8 cellular contexts compared by ENCODE assay signal in the genomic region with DNA sequence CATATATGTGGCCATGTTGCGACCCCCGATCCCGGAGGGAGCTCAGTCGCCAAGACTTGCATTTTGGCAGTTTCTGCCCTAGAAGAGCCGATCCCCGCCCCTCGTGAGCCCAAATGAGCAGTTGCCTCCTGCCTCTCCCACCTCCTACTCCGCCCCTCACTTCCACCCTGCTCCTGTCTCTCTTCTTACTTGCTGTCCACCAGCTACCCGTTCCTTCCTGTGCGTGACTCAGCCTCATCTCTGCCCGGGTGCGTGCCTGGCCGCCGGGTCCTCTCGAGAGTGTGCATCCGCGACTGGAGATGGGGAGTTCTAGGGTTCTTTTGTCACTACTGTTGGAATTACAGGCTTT. TPM values are rescaled to one million over a fixed set of nuclear protein-coding genes. Genes with fewer than 3 reads are reported as not detected.
DNase-seq lines count a peak whose midpoint lies in the region; ATAC-seq, FAIRE-seq and TF ChIP-seq lines count a peak whose summit lies in the region.

No MANE protein-coding gene starts in this region.

- TF ChIP-seq CTCF in H1 (IDR thresholded peaks at IDR 0.05; ENCODE audit: control extremely low read depth in 1 of 3, insufficient read depth in 1 of 3, low read depth in 1 of 3, low read length in 3 of 3), result no peak

- no peak overlapping the region for H4K5ac ChIP-seq in H1 (ENCODE audit: insufficient read length, low read depth, low read length)

- peaks cover 29% of the 10 kb centered on the region for H3K4me1 ChIP-seq in ACC112 (ENCODE audit: control insufficient read depth, insufficient read depth, low read length, unreplicated experiment)
- peaks cover 0 to 8% (median 0%) of the 10 kb centered on the region in 4 experiments; a peak in 3 of 7 replicates for H3K4me1 ChIP-seq in H1 (replicated peaks in 1 of 4; ENCODE audit: control insufficient read depth in 3 of 4, insufficient read depth in 4 of 4, low read length in 3 of 4)
- peaks cover 15% of the 10 kb centered on the region for H3K4me1 ChIP-seq in mesodermal cell (ENCODE audit: control insufficient read depth, insufficient read depth, low read length, poor library complexity, severe bottlenecking)

- no peak overlapping the region for H2BK20ac ChIP-seq in H1 (ENCODE audit: low read length)

- POLR2A ChIA-PET in H1 (lab: Charles Lee; ENCODE audit: partially characterized antibody), result interaction anchor here (0.6 to 1.5 kb wide), 9 partner anchors 10 to 97 kb away, joined by 3 to 7 read pairs (median 3); no protein-coding TSS in a partner anchor

- peak overlapping the region; percentile 72; the same call in 1 of the 2 replicates for H4K8ac ChIP-seq in H1 (ENCODE audit: extremely low read depth, insufficient read depth, low read length)

- peak; percentile 90 for FAIRE-seq in GM18507 (lab: Jason Lieb, UNC)
- no peak for FAIRE-seq in H1 (lab: Jason Lieb, UNC)

- peaks cover 6% of the 10 kb centered on the region; the same call in 1 of the 2 replicates for H3K23me2 ChIP-seq in H1 (ENCODE audit: low read depth, low read length)

- TF ChIP-seq EP300 in H1 (IDR thresholded peaks at IDR 0.05; ENCODE audit: borderline replicate concordance in 1 of 2, low read depth in 2 of 2, low read length in 2 of 2), result no peak

- WGBS in H1 (ENCODE audit: extremely low coverage in 1 of 2, insufficient coverage in 1 of 2, insufficient read length in 1 of 2, insufficient replicate concordance in 2 of 2, low coverage in 1 of 2, low lambda C conversion rate in 2 of 2, missing lambda C conversion rate in 1 of 2), 2 experiments, result 3% methylated on average over 16 of the region's 17 CpGs; no CpG with 5 or more reads in 1 of the 2 experiments
- WGBS in mesodermal cell (ENCODE audit: insufficient coverage in 2 of 2), 2 experiments, result 0 to 1% methylated on average over 14 to 15 of the region's 17 CpGs

- peak overlapping the region; percentile 74 to 76 for H3K4me2 ChIP-seq in H1 (ENCODE audit: insufficient read depth in 1 of 2, low read depth in 2 of 2, low read length in 2 of 2)

- H2AFZ ChIP-seq in ACC112 (ENCODE audit: low read length, unreplicated experiment) (peak overlapping the region; percentile 83), H1 (ENCODE audit: low read length) (no peak overlapping the region)

- CTCF ChIA-PET in H1 (lab: Charles Lee; ENCODE audit: partially characterized antibody), result interaction anchor here (0.7 to 1.5 kb wide), 3 partner anchors 9 to 98 kb away, joined by 3 to 4 read pairs (median 3); no protein-coding TSS in a partner anchor

- H3K27ac ChIP-seq in ACC112 (ENCODE audit: low read depth, low read length) (peak overlapping the region; percentile 81), H1 (ENCODE audit: low read depth, low read length) (0 out of 2 replicates have a peak overlapping the region, but pooled peaks have one; percentile 30), mesodermal cell (ENCODE audit: low read depth, low read length, severe bottlenecking) (peak overlapping the region; percentile 92)

- H3K79me1 ChIP-seq in H1 (ENCODE audit: low read depth, low read length), result peaks cover 8% of the 10 kb centered on the region

- peaks cover 23% of the 10 kb centered on the region for H3K27me3 ChIP-seq in ACC112 (ENCODE audit: insufficient read depth, low read length)
- H3K27me3 ChIP-seq in H1 (replicated peaks in 1 of 4; ENCODE audit: control insufficient read depth in 3 of 4, extremely low read depth in 1 of 4, insufficient read depth in 3 of 4, low read length in 3 of 4), result peaks cover 0 to 9% (median 2%) of the 10 kb centered on the region in 4 experiments; a peak in 4 of 7 replicates

- no peak overlapping the region for H3K14ac ChIP-seq in H1 (ENCODE audit: insufficient read length)

- H2BK5ac ChIP-seq in H1 (ENCODE audit: low read depth, low read length), result peak overlapping the region; percentile 20; the same call in 1 of the 2 replicates

- peak; percentile 56 for DNase-seq in GM18507 (ENCODE audit: extremely low spot score, insufficient read length, low read depth)
- peak; percentile 86 to 93 for DNase-seq in NOMO-1 (lab: John Stamatoyannopoulos, UW; ENCODE audit: unreplicated experiment in 2 of 2)
- peak; percentile 40 to 54 (median 51) for DNase-seq in activated CD8-positive, alpha-beta memory T cell treated with anti-CD3 and anti-CD28 coated beads for 48 hours (ENCODE audit: low read depth in 2 of 3, low spot score in 2 of 3)
- no peak for DNase-seq in H1 (ENCODE audit: low read depth in 1 of 2, low spot score in 2 of 2)
- peak; percentile 64 to 73 for DNase-seq in stimulated activated CD8-positive, alpha-beta memory T cell treated with anti-CD3 and anti-CD28 coated beads, Interleukin-15, amount 100 ng/mL, for 48 hours (ENCODE audit: low read depth in 2 of 2)

- TF ChIP-seq POLR2A in H1 (IDR thresholded peaks at IDR 0.05; ENCODE audit: control extremely low read depth in 1 of 2, low read depth in 2 of 2, low read length in 2 of 2), result no peak

- no peak overlapping the region for H3K23ac ChIP-seq in H1 (ENCODE audit: insufficient read length)

- H3K4me3 ChIP-seq in ACC112 (ENCODE audit: low read depth, low read length) (peak overlapping the region; percentile 88), H1 (ENCODE audit: extremely low read depth in 1 of 4, insufficient read depth in 2 of 4, low read depth in 3 of 4, low read length in 4 of 4) (peak overlapping the region; percentile 88 to 95 (median 93)), mesodermal cell (ENCODE audit: extremely low read depth, insufficient read depth, low read length, poor library complexity, severe bottlenecking) (peak overlapping the region; percentile 80)

- H3K9me3 ChIP-seq in H1 (ENCODE audit: insufficient read depth in 2 of 2, low read depth in 1 of 2, low read length in 1 of 2) (no peaks in the 10 kb centered on the region), mesodermal cell (ENCODE audit: control insufficient read depth, low read length) (no peaks in the 10 kb centered on the region)

- no peak overlapping the region for H4K91ac ChIP-seq in H1 (replicated peaks; ENCODE audit: insufficient read length, low read length)

- no peak overlapping the region for H3K56ac ChIP-seq in H1 (replicated peaks; ENCODE audit: insufficient read length, low read depth, low read length)

- TF ChIP-seq RAD21 in H1 (IDR thresholded peaks at IDR 0.05 in 1 of 2, conservative IDR thresholded peaks at IDR 0.05 in 1 of 2; ENCODE audit: low read depth in 2 of 2, low read length in 2 of 2), result no peak

- peak overlapping the region; percentile 74 to 77 (median 75) for H3K9ac ChIP-seq in H1 (replicated peaks in 1 of 4; ENCODE audit: extremely low read depth in 1 of 4, low read depth in 3 of 4, low read length in 3 of 4)

- H3K18ac ChIP-seq in H1 (ENCODE audit: extremely low read depth, low read length), result no peak overlapping the region

- no peak overlapping the region for H2BK15ac ChIP-seq in H1 (ENCODE audit: low read length)

- no peak overlapping the region for H2BK120ac ChIP-seq in H1 (replicated peaks; ENCODE audit: low read depth, low read length)

- peaks cover 7 to 11% of the 10 kb centered on the region in 2 experiments for H4K20me1 ChIP-seq in H1 (replicated peaks in 1 of 2; ENCODE audit: control insufficient read depth in 1 of 2, insufficient read depth in 2 of 2, low read length in 2 of 2)

- ATAC-seq in HG03039 (IDR thresholded peaks at IDR 0.05; ENCODE audit: unreplicated experiment), result peak; percentile 37

- H3K4ac ChIP-seq in H1 (replicated peaks; ENCODE audit: insufficient read length, low read depth, low read length), result no peak overlapping the region

- H3K79me2 ChIP-seq in ACC112 (ENCODE audit: control insufficient read depth, insufficient read depth, low read length, unreplicated experiment), result peaks cover 49% of the 10 kb centered on the region
- H3K79me2 ChIP-seq in H1 (ENCODE audit: control insufficient read depth in 1 of 2, insufficient read depth in 2 of 2, low read length in 2 of 2), result peaks cover 23 to 53% of the 10 kb centered on the region in 2 experiments

- H3K36me3 ChIP-seq in ACC112 (ENCODE audit: insufficient read depth, low read length) (peaks cover 23% of the 10 kb centered on the region), H1 (ENCODE audit: control insufficient read depth in 2 of 4, insufficient read depth in 4 of 4, low read length in 3 of 4) (peaks cover 0 to 24% (median 6%) of the 10 kb centered on the region in 4 experiments; a peak in 4 of 8 replicates), mesodermal cell (ENCODE audit: control insufficient read depth, insufficient read depth, low read length) (peaks cover 30% of the 10 kb centered on the region)

- no peak overlapping the region for H2AK5ac ChIP-seq in H1 (ENCODE audit: low read depth, low read length)

- H2BK12ac ChIP-seq in H1 (ENCODE audit: low read depth, low read length), result no peak overlapping the region

TF ChIP-seq in H1, 55 proteins besides CTCF, POLR2A, EP300 and RAD21:
- no peak for TF ChIP-seq GABPA (IDR thresholded peaks at IDR 0.05; ENCODE audit: borderline replicate concordance, insufficient read depth, low read length)
- TF ChIP-seq SIN3A (conservative IDR thresholded peaks at IDR 0.05 in 1 of 2, IDR thresholded peaks at IDR 0.05 in 1 of 2; ENCODE audit: low read depth in 1 of 2, low read length in 2 of 2), result peak in 1 of 2 experiments; percentile 32; a peak in 1 of 4 replicates
- no peak for TF ChIP-seq EZH2 (IDR thresholded peaks at IDR 0.05; ENCODE audit: low read depth, low read length, severe bottlenecking)
- TF ChIP-seq POLR2AphosphoS5 (IDR thresholded peaks at IDR 0.05; ENCODE audit: low read depth, low read length), result no peak
- TF ChIP-seq EGR1 (IDR thresholded peaks at IDR 0.05; ENCODE audit: borderline replicate concordance, low read depth, low read length), result no peak
- TF ChIP-seq RNF2 (IDR thresholded peaks at IDR 0.05; ENCODE audit: borderline replicate concordance, low read depth, low read length, missing control alignments, poor library complexity, severe bottlenecking), result no peak
- no peak for TF ChIP-seq RFX5 (IDR thresholded peaks at IDR 0.05; ENCODE audit: borderline replicate concordance, low read depth, low read length)
- TF ChIP-seq, protein P1, sequence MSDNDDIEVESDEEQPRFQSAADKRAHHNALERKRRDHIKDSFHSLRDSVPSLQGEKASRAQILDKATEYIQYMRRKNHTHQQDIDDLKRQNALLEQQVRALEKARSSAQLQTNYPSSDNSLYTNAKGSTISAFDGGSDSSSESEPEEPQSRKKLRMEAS (IDR thresholded peaks at IDR 0.05), result 0 out of 2 replicates have a peak, but pooled peaks have one; percentile 12

RNA-seq across cellular contexts. Expression of a gene that starts 0.6 kb away (rescaled TPM):
- total RNA-seq in H1 (2021; fragmentation: NEBNext Ultra II Directional; extraction: Animal tissue kit (Norgen Biotek cat#: 25700)), result 54.9 and 56.1 TPM in 2 replicates
- 26.0 and 36.9 TPM in 2 replicates for polyA plus RNA-seq in H1 (2011; rRNA removed)
- polyA plus RNA-seq in H1 (2011; cell fraction: cytosol; rRNA removed), result 42.9 TPM
- 58.6 TPM for polyA plus RNA-seq in H1 (2011; cell fraction: nucleus; rRNA removed)
- polyA plus RNA-seq in H1 (2012, experiment 1 of 2), result 25.5 to 35.7 TPM (median 30.8 TPM) in 4 replicates
- polyA plus RNA-seq in H1 (2012, experiment 2 of 2), result 2.3 TPM
- 19.0 TPM for polyA plus RNA-seq in H1 (2013, experiment 1 of 2)
- 18.2 TPM for polyA plus RNA-seq in H1 (2013, experiment 2 of 2)
- polyA minus RNA-seq in H1 (2011; rRNA and poly(A)+ RNA removed), result 96.6 and 98.9 TPM in 2 replicates
- 32.0 TPM for polyA minus RNA-seq in H1 (2011; cell fraction: cytosol; rRNA and poly(A)+ RNA removed)
- 106 TPM for polyA minus RNA-seq in H1 (2011; cell fraction: nucleus; rRNA and poly(A)+ RNA removed)
- polyA plus RNA-seq in mesodermal cell (2013, experiment 1 of 2), result 37.1 TPM
- 25.5 TPM for polyA plus RNA-seq in mesodermal cell (2013, experiment 2 of 2)

Comparison
In these comparisons a context has a peak if more than half of its experiments do, and no peak if none do; other contexts are left out.
1. H3K27ac ChIP-seq: peak in every context shown above with its lines; median percentile 92 in mesodermal cell; 81 in ACC112; 30 in H1.
2. DNase-seq: peak in GM18507 (single experiment), NOMO-1 (2 of 2), activated CD8-positive, alpha-beta memory T cell treated with anti-CD3 and anti-CD28 coated beads for 48 hours (3 of 3) and stimulated activated CD8-positive, alpha-beta memory T cell treated with anti-CD3 and anti-CD28 coated beads, Interleukin-15, amount 100 ng/mL, for 48 hours (2 of 2); none in H1 (0 of 2).
3. Peak in every context shown above with its lines, with median percentiles within 50 percentile points of each other: H3K4me3 ChIP-seq.